20 cellular contexts compared by ENCODE assay signal in genomic region chr14:36791402-36791801, GRCh38.
"Had no signal": no experiment of that assay in that cellular context is flagged by ENCODE, and none has a peak within 500 bp of the region (broad histone marks: within the 10 kb centered on the region; RNA-seq: fewer than 3 reads in every experiment).

No MANE protein-coding gene starts in this region.

- H3K36me3 Mint-ChIP-seq: activated naive CD4-positive, alpha-beta T cell treated with anti-CD3 and anti-CD28 coated beads, Interleukin-2, amount 10 ng/mL, durations not matched to agents 7 days and 5 days; natural killer cell treated with Interleukin-12 subunit alpha and Interleukin-12 subunit beta and Interleukin-15 and Interleukin-18, amount 100 ng/mL, for 72 hours had no signal

- H3K4me1 Mint-ChIP-seq: activated naive CD4-positive, alpha-beta T cell treated with anti-CD3 and anti-CD28 coated beads, Interleukin-2, amount 10 ng/mL, durations not matched to agents 7 days and 5 days; activated naive CD8-positive, alpha-beta T cell treated with anti-CD3 and anti-CD28 coated beads, Interleukin-2, amount 50 U/mL, for 24 hours had no signal

- H3K27me3 Mint-ChIP-seq: activated naive CD4-positive, alpha-beta T cell treated with anti-CD3 and anti-CD28 coated beads, Interleukin-2, amount 10 ng/mL, durations not matched to agents 7 days and 5 days; natural killer cell treated with Interleukin-12 subunit alpha and Interleukin-12 subunit beta and Interleukin-15 and Interleukin-18, amount 100 ng/mL, for 72 hours had no signal

- DNase-seq: activated CD4-positive, alpha-beta T cell treated with anti-CD3 and anti-CD28 coated beads for 48 hours; activated CD4-positive, CD25-positive, alpha-beta regulatory T cell; activated CD8-positive, alpha-beta T cell treated with anti-CD3 and anti-CD28 coated beads, Interleukin-2, amount 10 ng/mL, durations not matched to agents 7 days and 5 days; activated effector memory CD4-positive, alpha-beta T cell treated with Interleukin-2 at 50 U/mL for 16 hours; activated naive CD4-positive, alpha-beta T cell treated with anti-CD3 and anti-CD28 coated beads, Interleukin-2, amount 10 ng/mL, durations not matched to agents 7 days and 5 days; activated naive CD8-positive, alpha-beta T cell treated with anti-CD3 and anti-CD28 coated beads, Interleukin-2, amount 50 U/mL, for 24 hours; activated T-cell treated with anti-CD3 and anti-CD28 coated beads, Interleukin-2, amount 50 U/mL, for 24 hours; anterior cingulate cortex; brain microvascular endothelial cell; central memory CD4-positive, alpha-beta T cell; dorsolateral prefrontal cortex; endodermal cell; foreskin keratinocyte; hippocampal formation; left cardiac atrium; lower lobe of right lung; stimulated activated naive CD4-positive, alpha-beta T cell; thyroid gland had no signal

- H3K4me1 ChIP-seq: foreskin keratinocyte, lower lobe of right lung, thyroid gland had no signal

- H3K27ac Mint-ChIP-seq: activated CD8-positive, alpha-beta T cell treated with anti-CD3 and anti-CD28 coated beads, Interleukin-2, amount 10 ng/mL, durations not matched to agents 7 days and 5 days; activated naive CD4-positive, alpha-beta T cell treated with anti-CD3 and anti-CD28 coated beads, Interleukin-2, amount 10 ng/mL, durations not matched to agents 7 days and 5 days; activated naive CD8-positive, alpha-beta T cell treated with anti-CD3 and anti-CD28 coated beads, Interleukin-2, amount 50 U/mL, for 24 hours; activated T-cell treated with anti-CD3 and anti-CD28 coated beads, Interleukin-2, amount 50 U/mL, for 24 hours; endodermal cell; natural killer cell treated with Interleukin-12 subunit alpha and Interleukin-12 subunit beta and Interleukin-15 and Interleukin-18, amount 100 ng/mL, for 72 hours; T-helper 2 cell treated with Interferon-gamma antibody and Interleukin-4, amounts not matched to agents 5 μg/mL and 100 μg/mL, for 36 hours had no signal

- H3K4me3 Mint-ChIP-seq: activated CD8-positive, alpha-beta T cell treated with anti-CD3 and anti-CD28 coated beads, Interleukin-2, amount 10 ng/mL, durations not matched to agents 7 days and 5 days; activated naive CD4-positive, alpha-beta T cell treated with anti-CD3 and anti-CD28 coated beads, Interleukin-2, amount 10 ng/mL, durations not matched to agents 7 days and 5 days; activated naive CD8-positive, alpha-beta T cell treated with anti-CD3 and anti-CD28 coated beads, Interleukin-2, amount 50 U/mL, for 24 hours; activated T-cell treated with anti-CD3 and anti-CD28 coated beads, Interleukin-2, amount 50 U/mL, for 24 hours; endodermal cell; natural killer cell treated with Interleukin-12 subunit alpha and Interleukin-12 subunit beta and Interleukin-15 and Interleukin-18, amount 100 ng/mL, for 72 hours; T-helper 2 cell treated with Interferon-gamma antibody and Interleukin-4, amounts not matched to agents 5 μg/mL and 100 μg/mL, for 36 hours had no signal

- H3K27ac ChIP-seq: brain microvascular endothelial cell, dorsolateral prefrontal cortex, foreskin keratinocyte, lower lobe of right lung, thyroid gland had no signal

- H3K9me3 ChIP-seq: lower lobe of right lung, thyroid gland had no signal

- H3K9me3 Mint-ChIP-seq: activated naive CD4-positive, alpha-beta T cell treated with anti-CD3 and anti-CD28 coated beads, Interleukin-2, amount 10 ng/mL, durations not matched to agents 7 days and 5 days; activated naive CD8-positive, alpha-beta T cell treated with anti-CD3 and anti-CD28 coated beads, Interleukin-2, amount 50 U/mL, for 24 hours; activated T-cell treated with anti-CD3 and anti-CD28 coated beads, Interleukin-2, amount 50 U/mL, for 24 hours; endodermal cell; natural killer cell treated with Interleukin-12 subunit alpha and Interleukin-12 subunit beta and Interleukin-15 and Interleukin-18, amount 100 ng/mL, for 72 hours; T-helper 2 cell treated with Interferon-gamma antibody and Interleukin-4, amounts not matched to agents 5 μg/mL and 100 μg/mL, for 36 hours had no signal

- H3K4me3 ChIP-seq: dorsolateral prefrontal cortex, lower lobe of right lung, thyroid gland had no signal

- H3K36me3 ChIP-seq: brain microvascular endothelial cell, lower lobe of right lung, thyroid gland had no signal

- ATAC-seq: activated CD8-positive, alpha-beta T cell treated with anti-CD3 and anti-CD28 coated beads, Interleukin-2, amount 10 ng/mL, durations not matched to agents 7 days and 5 days; activated naive CD8-positive, alpha-beta T cell treated with anti-CD3 and anti-CD28 coated beads, Interleukin-2, amount 50 U/mL, for 24 hours; foreskin keratinocyte; left cardiac atrium; lower lobe of right lung; natural killer cell treated with Interleukin-12 subunit alpha and Interleukin-12 subunit beta and Interleukin-15 and Interleukin-18, amount 100 ng/mL, for 72 hours had no signal
